18 cellular contexts compared by ENCODE assay signal in the genomic region with DNA sequence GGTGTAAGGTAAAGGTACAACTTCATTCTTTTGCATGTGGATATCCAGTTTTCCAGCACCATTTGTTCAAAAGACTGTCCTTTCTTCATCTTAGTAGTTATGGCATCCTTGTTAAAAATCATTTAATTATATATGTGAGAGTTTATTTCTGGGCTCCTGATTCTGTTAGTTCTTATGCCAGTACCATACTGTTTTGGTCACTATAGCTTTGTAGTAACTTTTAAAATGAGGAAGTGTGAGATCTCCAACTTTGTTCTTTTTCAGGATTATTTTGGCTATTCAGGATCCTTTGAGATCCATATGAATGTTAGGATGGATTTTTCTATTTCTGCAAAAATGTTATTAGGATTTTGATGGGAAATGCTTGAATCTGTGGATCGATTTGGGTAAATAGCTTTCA.
"Had no signal": no experiment of that assay in that cellular context is flagged by ENCODE, and none has a peak within 500 bp of the region (broad histone marks: within the 10 kb centered on the region; RNA-seq: fewer than 3 reads in every experiment).

No MANE protein-coding gene starts in this region.

- H3K9me3 ChIP-seq: ascending aorta, breast epithelium, gastrocnemius medialis, mucosa of descending colon, prostate gland, suprapubic skin had no signal

- H3K4me1 ChIP-seq: breast epithelium, prostate gland had no signal

- H3K27me3 ChIP-seq: ascending aorta, breast epithelium, gastrocnemius medialis, suprapubic skin had no signal

- H3K4me3 Mint-ChIP-seq: activated CD4-positive, alpha-beta T cell treated with anti-CD3 and anti-CD28 coated beads, Interleukin-2, amount 10 ng/mL, durations not matched to agents 7 days and 5 days; nephron progenitor cell; T-helper 1 cell treated with Interleukin-12 subunit alpha and Interleukin-12 subunit beta and Interleukin-4 antibody, amounts not matched to agents 30 μg/mL and 1 μg/mL, for 36 hours had no signal

- H3K27ac ChIP-seq: ascending aorta, breast epithelium, epithelial cell of prostate, gastrocnemius medialis, prostate gland, skin epidermis, suprapubic skin had no signal

- H3K36me3 ChIP-seq: ascending aorta, breast epithelium, gastrocnemius medialis, prostate gland, suprapubic skin had no signal

- H3K4me1 Mint-ChIP-seq: nephron progenitor cell had no signal

- ATAC-seq: gastrocnemius medialis, mucosa of descending colon, SK-N-SH treated with all-trans-retinoic acid at 6 μM for 48 hours had no signal

- H3K4me3 ChIP-seq: ascending aorta, breast epithelium, gastrocnemius medialis, mucosa of descending colon, prostate gland, skin epidermis, suprapubic skin had no signal

- H3K27me3 Mint-ChIP-seq: activated CD4-positive, alpha-beta T cell treated with anti-CD3 and anti-CD28 coated beads, Interleukin-2, amount 10 ng/mL, durations not matched to agents 7 days and 5 days had no signal

- DNase-seq: activated CD4-positive, alpha-beta T cell treated with anti-CD3 and anti-CD28 coated beads, Interleukin-2, amount 10 ng/mL, durations not matched to agents 7 days and 5 days; activated effector memory CD4-positive, alpha-beta T cell treated with anti-CD3 and anti-CD28 coated beads, Interleukin-2, amount 50 U/mL, for 16 hours; dermis blood vessel endothelial cell; gastrocnemius medialis; mucosa of descending colon; nephron progenitor cell; right cardiac atrium; stimulated activated CD4-positive, alpha-beta T cell treated with anti-CD3 and anti-CD28 coated beads, Interleukin-15, amount 100 ng/mL, for 24 hours; stimulated activated CD4-positive, alpha-beta T cell treated with anti-CD3 and anti-CD28 coated beads, Interleukin-4, amount 100 ng/mL, for 24 hours; stimulated activated naive CD4-positive, alpha-beta T cell treated with Interleukin-2 at 50 U/mL for 16 hours had no signal

- H3K27ac Mint-ChIP-seq: activated CD4-positive, alpha-beta T cell treated with anti-CD3 and anti-CD28 coated beads, Interleukin-2, amount 10 ng/mL, durations not matched to agents 7 days and 5 days; nephron progenitor cell; T-helper 1 cell treated with Interleukin-12 subunit alpha and Interleukin-12 subunit beta and Interleukin-4 antibody, amounts not matched to agents 30 μg/mL and 1 μg/mL, for 36 hours had no signal

- H3K9me3 Mint-ChIP-seq: T-helper 1 cell treated with Interleukin-12 subunit alpha and Interleukin-12 subunit beta and Interleukin-4 antibody, amounts not matched to agents 30 μg/mL and 1 μg/mL, for 36 hours had no signal
